23 cellular contexts compared by ENCODE assay signal in the genomic region with DNA sequence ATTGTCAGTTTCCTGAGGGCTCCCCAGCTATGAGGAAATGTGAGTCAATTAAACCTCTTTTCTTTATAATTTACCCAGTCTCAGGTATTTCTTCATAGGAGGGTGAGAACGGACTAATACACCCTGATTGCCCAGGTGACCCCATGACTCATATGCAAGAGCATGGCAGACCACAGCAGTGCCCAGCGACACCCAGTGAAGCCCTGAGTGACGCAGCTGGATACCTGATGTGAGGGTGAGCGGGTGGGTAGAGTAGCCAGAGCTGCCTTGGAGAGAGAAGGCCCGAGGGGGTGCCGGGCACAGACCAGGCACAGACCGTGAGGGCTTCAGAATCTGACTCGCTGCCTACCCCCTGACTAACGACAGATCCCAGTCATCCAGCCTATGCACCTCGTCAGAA. TPM values are rescaled to one million over a fixed set of nuclear protein-coding genes. Genes with fewer than 3 reads are reported as not detected.
DNase-seq lines count a peak whose midpoint lies in the region; ATAC-seq, FAIRE-seq and TF ChIP-seq lines count a peak whose summit lies in the region.
"Had no signal": no experiment of that assay in that cellular context is flagged by ENCODE, and none has a peak within 500 bp of the region (broad histone marks: within the 10 kb centered on the region; RNA-seq: fewer than 3 reads in every experiment).

No MANE protein-coding gene starts in this region.

- H3K79me2 ChIP-seq in hepatocyte, result no peaks in the 10 kb centered on the region

- BruUV-seq in Panc1 (replicated peaks; lab: Mats Ljungman, UMichigan), result no TSS peak

- no peak for FAIRE-seq in D721Med (lab: Jason Lieb, UNC)
- FAIRE-seq: G401.6, GM12878, keratinocyte had no signal

- intact Hi-C loops in Panc1 (cut with micrococcal nuclease; ENCODE audit: unreplicated experiment) (no loop called here), lower lobe of right lung (cut with DNase I) (no loop called here)

- 92% methylated on average over 10 of the region's 10 CpGs for WGBS in suprapubic skin
- 93% methylated on average over 10 of the region's 10 CpGs for WGBS in hepatocyte (ENCODE audit: low lambda C conversion rate, missing lambda C conversion rate)

- ATAC-seq in Panc1 (no peak), lower lobe of right lung (no peak)
- ATAC-seq: GM12878; stimulated activated memory B cell treated with anti-CD40 and anti-IgM and Interleukin-4, amounts not matched to agents 10 μg/mL and 1 μg/mL and 100 μg/mL, for 72 hours had no signal

- H3K4me1 ChIP-seq in Panc1 (ENCODE audit: control insufficient read depth, insufficient read depth, low read length) (peaks cover 3% of the 10 kb centered on the region; the same call in 1 of the 2 replicates), lower lobe of right lung (peaks cover 30% of the 10 kb centered on the region), suprapubic skin (peaks cover 30% of the 10 kb centered on the region), hepatocyte (ENCODE audit: insufficient read depth) (peaks cover 22% of the 10 kb centered on the region)

- H3K4me3 Mint-ChIP-seq in activated naive CD8-positive, alpha-beta T cell, result peak overlapping the region; percentile 73
- no peak overlapping the region for H3K4me3 Mint-ChIP-seq in activated naive CD8-positive, alpha-beta T cell treated with anti-CD3 and anti-CD28 coated beads for 36 hours
- H3K4me3 Mint-ChIP-seq: stimulated activated memory B cell treated with anti-CD40 and anti-IgM and Interleukin-4, amounts not matched to agents 10 μg/mL and 1 μg/mL and 100 μg/mL, for 72 hours had no signal

- H3K9me3 Mint-ChIP-seq in activated naive CD8-positive, alpha-beta T cell (ENCODE audit: low read depth), result peaks cover 5% of the 10 kb centered on the region
- H3K9me3 Mint-ChIP-seq in activated naive CD8-positive, alpha-beta T cell treated with anti-CD3 and anti-CD28 coated beads for 36 hours, result no peaks in the 10 kb centered on the region

- TF ChIP-seq POLR2A in suprapubic skin (IDR thresholded peaks at IDR 0.05), result no peak

- in situ Hi-C loops in Panc1 (cut with HindIII; ENCODE audit: low pct_unique_long_range_greater_than_20kb, low sequenced_read_pairs), result no loop called here

- peaks cover 15% of the 10 kb centered on the region for H3K27me3 Mint-ChIP-seq in activated naive CD8-positive, alpha-beta T cell
- H3K27me3 Mint-ChIP-seq in activated naive CD8-positive, alpha-beta T cell treated with anti-CD3 and anti-CD28 coated beads for 36 hours, result peaks cover 53% of the 10 kb centered on the region

- no peak for TF ChIP-seq EP300 in suprapubic skin (IDR thresholded peaks at IDR 0.05)

- H3K27me3 ChIP-seq in Panc1 (ENCODE audit: control insufficient read depth, insufficient read depth, low read length), result peaks cover 3% of the 10 kb centered on the region; the same call in 1 of the 2 replicates
- H3K27me3 ChIP-seq in lower lobe of right lung (ENCODE audit: low read depth), result peaks cover 55% of the 10 kb centered on the region
- H3K27me3 ChIP-seq in suprapubic skin, result peaks cover 72% of the 10 kb centered on the region
- H3K27me3 ChIP-seq in hepatocyte, result peaks cover 66% of the 10 kb centered on the region

- no peak overlapping the region for H3K27ac Mint-ChIP-seq in activated naive CD8-positive, alpha-beta T cell
- no peak overlapping the region for H3K27ac Mint-ChIP-seq in activated naive CD8-positive, alpha-beta T cell treated with anti-CD3 and anti-CD28 coated beads for 36 hours
- H3K27ac Mint-ChIP-seq: stimulated activated memory B cell treated with anti-CD40 and anti-IgM and Interleukin-4, amounts not matched to agents 10 μg/mL and 1 μg/mL and 100 μg/mL, for 72 hours had no signal

- H3K27ac ChIP-seq in Panc1 (ENCODE audit: low read length) (peak overlapping the region; percentile 39; the same call in 1 of the 2 replicates), lower lobe of right lung (no peak overlapping the region), suprapubic skin (no peak overlapping the region), hepatocyte (no peak overlapping the region)
- H3K27ac ChIP-seq: brain microvascular endothelial cell, esophagus squamous epithelium, uterus had no signal

- H2AFZ ChIP-seq in hepatocyte, result no peak overlapping the region

- POLR2A ChIA-PET in Panc1 (lab: Charles Lee), result no interaction called here

- H3K4me3 ChIP-seq in Panc1 (ENCODE audit: low read depth in 2 of 2, low read length in 2 of 2), result no peak overlapping the region
- no peak overlapping the region for H3K4me3 ChIP-seq in lower lobe of right lung
- H3K4me3 ChIP-seq in suprapubic skin, result no peak overlapping the region
- H3K4me3 ChIP-seq in hepatocyte, result no peak overlapping the region
- H3K4me3 ChIP-seq: esophagus squamous epithelium, GM12878, uterus had no signal

- DNase-seq in activated naive CD8-positive, alpha-beta T cell treated with anti-CD3 and anti-CD28 coated beads for 36 hours, result no peak
- DNase-seq in Panc1 (ENCODE audit: low read depth, low spot score) (no peak), lower lobe of right lung (peak; percentile 9), suprapubic skin (ENCODE audit: low spot score in 2 of 2) (peak; percentile 26 to 59), hepatocyte (ENCODE audit: low spot score) (no peak), NCI-H2107 treated with DMSO at 0.1 percent for 48 hours (lab: John Stamatoyannopoulos, UW; ENCODE audit: unreplicated experiment) (no peak), D721Med (ENCODE audit: insufficient read length, low spot score) (no peak)
- DNase-seq: activated CD4-positive, CD25-positive, alpha-beta regulatory T cell; activated gamma-delta T cell treated with Interleukin-2 at 50 U/mL for 16 hours; brain microvascular endothelial cell; esophagus squamous epithelium; NCI-H1048; NCI-H82; RPMI8226; uterus had no signal

- no peaks in the 10 kb centered on the region for H3K9me2 ChIP-seq in hepatocyte (replicated peaks; ENCODE audit: insufficient read depth)

- H3K4me1 Mint-ChIP-seq in activated naive CD8-positive, alpha-beta T cell (ENCODE audit: low read depth), result peaks cover 9% of the 10 kb centered on the region
- peaks cover 5% of the 10 kb centered on the region for H3K4me1 Mint-ChIP-seq in activated naive CD8-positive, alpha-beta T cell treated with anti-CD3 and anti-CD28 coated beads for 36 hours

- H3K9me3 ChIP-seq in Panc1 (ENCODE audit: control insufficient read depth, insufficient read depth, low read depth, low read length) (no peaks in the 10 kb centered on the region), lower lobe of right lung (peaks cover 8% of the 10 kb centered on the region), suprapubic skin (no peaks in the 10 kb centered on the region), hepatocyte (ENCODE audit: low read depth) (no peaks in the 10 kb centered on the region)
- H3K9me3 ChIP-seq: esophagus squamous epithelium, uterus had no signal

- peaks cover 4% of the 10 kb centered on the region for H3K36me3 Mint-ChIP-seq in activated naive CD8-positive, alpha-beta T cell
- H3K36me3 Mint-ChIP-seq in activated naive CD8-positive, alpha-beta T cell treated with anti-CD3 and anti-CD28 coated beads for 36 hours, result no peaks in the 10 kb centered on the region
- H3K36me3 Mint-ChIP-seq: stimulated activated memory B cell treated with anti-CD40 and anti-IgM and Interleukin-4, amounts not matched to agents 10 μg/mL and 1 μg/mL and 100 μg/mL, for 72 hours had no signal

- TF ChIP-seq CTCF in Panc1 (IDR thresholded peaks at IDR 0.05), result no peak
- no peak for TF ChIP-seq CTCF in lower lobe of right lung (IDR thresholded peaks at IDR 0.05)
- TF ChIP-seq CTCF in suprapubic skin (IDR thresholded peaks at IDR 0.05), result no peak
- no peak for TF ChIP-seq CTCF in hepatocyte (IDR thresholded peaks at IDR 0.05; ENCODE audit: poor library complexity)
- TF ChIP-seq CTCF in D721Med (IDR thresholded peaks at IDR 0.05; ENCODE audit: insufficient read depth, missing control alignments), result no peak

- no peak overlapping the region for H3K4me2 ChIP-seq in hepatocyte

- H4K20me1 ChIP-seq in hepatocyte (ENCODE audit: insufficient read depth, poor library complexity, severe bottlenecking), result no peaks in the 10 kb centered on the region

- H3K36me3 ChIP-seq in Panc1 (ENCODE audit: control insufficient read depth, insufficient read depth, low read length), result no peaks in the 10 kb centered on the region
- H3K36me3 ChIP-seq in lower lobe of right lung, result no peaks in the 10 kb centered on the region
- no peaks in the 10 kb centered on the region for H3K36me3 ChIP-seq in suprapubic skin
- H3K36me3 ChIP-seq in hepatocyte (replicated peaks; ENCODE audit: insufficient read depth, low read depth), result no peaks in the 10 kb centered on the region
- H3K36me3 ChIP-seq: brain microvascular endothelial cell, esophagus squamous epithelium, uterus had no signal

- CTCF ChIA-PET in Panc1 (lab: Charles Lee), result no interaction called here

RNA-seq across cellular contexts. Expression of a gene that starts 15.4 kb away (rescaled TPM):
- total RNA-seq in activated naive CD8-positive, alpha-beta T cell treated with anti-CD3 and anti-CD28 coated beads for 36 hours, result not detected
- total RNA-seq in Panc1 (2021; ENCODE audit: unreplicated experiment) (65.3 TPM), lower lobe of right lung (0.53 TPM), suprapubic skin (not detected), hepatocyte (0.16 and 1.5 TPM in 2 replicates)
- 236 TPM for polyA plus RNA-seq in Panc1 (2012; ENCODE audit: insufficient read length)
- polyA plus RNA-seq in hepatocyte, result 0.08 and 0.86 TPM in 2 replicates
- total RNA-seq: activated CD8-positive, alpha-beta memory T cell treated with anti-CD3 and anti-CD28 coated beads for 36 hours; esophagus squamous epithelium; GM12878; mononuclear cell; T-helper 2 cell treated with Interferon-gamma antibody and Interleukin-4, amounts not matched to agents 100 ng/mL and 5 ng/mL, for 36 hours; uterus had no signal
- polyA plus RNA-seq: GM12878, keratinocyte had no signal

RNA-seq across cellular contexts. Expression of a gene that starts 33.9 kb away (rescaled TPM):
- not detected for total RNA-seq in activated naive CD8-positive, alpha-beta T cell treated with anti-CD3 and anti-CD28 coated beads for 36 hours
- total RNA-seq in Panc1 (2021; ENCODE audit: unreplicated experiment), result not detected
- polyA plus RNA-seq in Panc1 (2012; ENCODE audit: insufficient read length), result 0.19 TPM
- not detected for total RNA-seq in lower lobe of right lung
- total RNA-seq in suprapubic skin, result not detected
- total RNA-seq in hepatocyte, result 3.9 and 4.1 TPM in 2 replicates
- 2.7 and 3.5 TPM in 2 replicates for polyA plus RNA-seq in hepatocyte
- total RNA-seq: activated CD8-positive, alpha-beta memory T cell treated with anti-CD3 and anti-CD28 coated beads for 36 hours; esophagus squamous epithelium; GM12878; mononuclear cell; T-helper 2 cell treated with Interferon-gamma antibody and Interleukin-4, amounts not matched to agents 100 ng/mL and 5 ng/mL, for 36 hours; uterus had no signal
- polyA plus RNA-seq: GM12878, keratinocyte had no signal

RNA-seq across cellular contexts. Expression of a gene that starts 43.5 kb away (rescaled TPM):
- not detected for total RNA-seq in activated naive CD8-positive, alpha-beta T cell treated with anti-CD3 and anti-CD28 coated beads for 36 hours
- total RNA-seq in Panc1 (2021; ENCODE audit: unreplicated experiment) (7.3 TPM), lower lobe of right lung (6.0 TPM), suprapubic skin (not detected), hepatocyte (6.5 and 8.7 TPM in 2 replicates)
- 13.0 TPM for polyA plus RNA-seq in Panc1 (2012; ENCODE audit: insufficient read length)
- 1.2 and 1.3 TPM in 2 replicates for polyA plus RNA-seq in hepatocyte
- total RNA-seq: activated CD8-positive, alpha-beta memory T cell treated with anti-CD3 and anti-CD28 coated beads for 36 hours; esophagus squamous epithelium; GM12878; mononuclear cell; T-helper 2 cell treated with Interferon-gamma antibody and Interleukin-4, amounts not matched to agents 100 ng/mL and 5 ng/mL, for 36 hours had no signal
- polyA plus RNA-seq: keratinocyte had no signal

Comparison
In these comparisons a context has a peak if more than half of its experiments do, and no peak if none do; other contexts are left out.
1. DNase-seq: peak in lower lobe of right lung (single experiment) and suprapubic skin (2 of 2); none in activated naive CD8-positive, alpha-beta T cell treated with anti-CD3 and anti-CD28 coated beads for 36 hours (single experiment), Panc1 (single experiment), hepatocyte (single experiment), NCI-H2107 treated with DMSO at 0.1 percent for 48 hours (single experiment) and D721Med (single experiment).
2. RNA of a gene that starts 15.4 kb away (total RNA-seq): 65.3 TPM in Panc1 (single experiment); 0.16 to 1.5 TPM in hepatocyte, 0.53 TPM in lower lobe of right lung (single experiment), not detected in activated naive CD8-positive, alpha-beta T cell treated with anti-CD3 and anti-CD28 coated beads for 36 hours and not detected in suprapubic skin; every median in the first group is over 10 times any median in the second.